ENCODE assay signal across 21 cellular contexts in the genomic region with DNA sequence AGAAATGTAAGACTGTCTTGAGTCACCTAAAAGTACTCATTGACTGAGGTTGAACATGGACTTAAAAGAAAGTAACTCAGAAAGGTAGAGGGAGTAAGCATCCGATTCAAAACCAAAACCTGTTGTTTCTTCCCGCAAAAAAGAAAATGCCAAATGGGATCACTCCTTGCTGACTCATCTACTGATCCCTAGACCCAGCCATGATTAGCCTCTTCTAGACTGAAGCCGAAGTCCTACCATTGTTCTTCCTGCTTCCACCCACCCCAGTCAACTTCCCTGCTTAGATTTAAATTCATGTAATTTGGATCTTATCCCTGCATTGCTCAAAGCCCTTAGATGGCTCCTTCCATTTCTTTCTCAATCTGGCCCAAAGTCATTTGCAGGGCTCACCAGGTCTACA.
"Had no signal": no experiment of that assay in that cellular context is flagged by ENCODE, and none has a peak within 500 bp of the region (broad histone marks: within the 10 kb centered on the region; RNA-seq: fewer than 3 reads in every experiment).

No MANE protein-coding gene starts in this region.

- DNase-seq: activated CD4-positive, alpha-beta T cell treated with anti-CD3 and anti-CD28 coated beads for 48 hours; activated CD4-positive, alpha-beta T cell treated with anti-CD3 and anti-CD28 coated beads, Interleukin-2, amount 50 U/mL, for 48 hours; activated CD8-positive, alpha-beta memory T cell treated with anti-CD3 and anti-CD28 coated beads for 24 hours; activated effector memory CD4-positive, alpha-beta T cell treated with Interleukin-2 at 50 U/mL for 16 hours; activated naive CD4-positive, alpha-beta T cell treated with Interleukin-2 at 50 U/mL for 16 hours; aorta; effector CD8-positive, alpha-beta T cell; foreskin melanocyte; heart right ventricle; left cardiac atrium; left ventricle myocardium superior; posterior cingulate gyrus; right cardiac atrium; stimulated activated CD4-positive, alpha-beta T cell treated with anti-CD3 and anti-CD28 coated beads, Interleukin-15, amount 100 ng/mL, for 24 hours; stimulated activated naive CD4-positive, alpha-beta T cell treated with Interleukin-2 at 50 U/mL for 16 hours; T-helper 2 cell; testis; trophoblast cell had no signal

- H3K27ac ChIP-seq: heart right ventricle, testis, vagina had no signal

- H3K27me3 ChIP-seq: testis, vagina had no signal

- H3K36me3 ChIP-seq: heart right ventricle, vagina had no signal

- ATAC-seq: activated CD4-positive, CD25-positive, alpha-beta regulatory T cell treated with anti-CD3 and anti-CD28 coated beads, Interleukin-2, amount 50 U/mL, for 24 hours; heart right ventricle; left cardiac atrium; left ventricle myocardium superior; right cardiac atrium had no signal

- H3K4me3 ChIP-seq: heart right ventricle, testis, vagina had no signal

- FAIRE-seq: endometrium had no signal

- H3K9me3 ChIP-seq: testis, vagina had no signal

- H3K4me1 ChIP-seq: heart right ventricle, testis, vagina had no signal
